17 cellular contexts compared by ENCODE assay signal in genomic region chr1:248627971-248628844, GRCh38. TPM values are rescaled to one million over a fixed set of nuclear protein-coding genes. Genes with fewer than 3 reads are reported as not detected.
DNase-seq lines count a peak whose midpoint lies in the region; ATAC-seq and TF ChIP-seq lines count a peak whose summit lies in the region.
"Had no signal": no experiment of that assay in that cellular context is flagged by ENCODE, and none has a peak within 500 bp of the region (broad histone marks: within the 10 kb centered on the region; RNA-seq: fewer than 3 reads in every experiment).

No MANE protein-coding gene starts in this region.

- H3K4me1 ChIP-seq in prostate gland (replicated peaks), result no peaks in the 10 kb centered on the region
- no peaks in the 10 kb centered on the region for H3K4me1 ChIP-seq in PC-3 (ENCODE audit: insufficient read depth, low read length)
- no peaks in the 10 kb centered on the region for H3K4me1 ChIP-seq in CD4-positive, alpha-beta memory T cell (ENCODE audit: insufficient read depth, low read length)
- H3K4me1 ChIP-seq: body of pancreas, uterus had no signal

- no peaks in the 10 kb centered on the region for H3K27me3 Mint-ChIP-seq in CD4-positive, alpha-beta memory T cell

- TF ChIP-seq CTCF in prostate gland (IDR thresholded peaks at IDR 0.05) (no peak), PC-3 (conservative IDR thresholded peaks at IDR 0.05; ENCODE audit: low read depth, low read length) (no peak)

- H3K36me3 ChIP-seq in prostate gland (no peaks in the 10 kb centered on the region), PC-3 (ENCODE audit: low read depth, low read length) (no peaks in the 10 kb centered on the region)
- no peaks in the 10 kb centered on the region for H3K36me3 ChIP-seq in CD4-positive, alpha-beta memory T cell (ENCODE audit: insufficient read depth, low read length)
- H3K36me3 ChIP-seq: BLaER1 treated with 17β-estradiol and CSF1 and Interleukin-3, amounts not matched to agents 10 nM and 100 nM; uterus had no signal

- CTCF ChIA-PET in PC-3 (lab: Charles Lee), result no interaction called here
- CTCF ChIA-PET in CD4-positive, alpha-beta memory T cell (lab: Charles Lee; ENCODE audit: partially characterized antibody), result no interaction called here

- no peak overlapping the region for H2AFZ ChIP-seq in PC-3 (ENCODE audit: low read length)

- no peaks in the 10 kb centered on the region for H4K20me1 ChIP-seq in PC-3 (ENCODE audit: low read length)
- H4K20me1 ChIP-seq: BLaER1 treated with 17β-estradiol and CSF1 and Interleukin-3, amounts not matched to agents 10 nM and 100 nM had no signal

- H3K79me2 ChIP-seq in PC-3 (ENCODE audit: low read length), result no peaks in the 10 kb centered on the region

- no peaks in the 10 kb centered on the region for H3K27me3 ChIP-seq in prostate gland (replicated peaks; ENCODE audit: insufficient read depth)
- H3K27me3 ChIP-seq in PC-3 (ENCODE audit: low read length), result 0 out of 2 replicates have a peak, but pooled peaks cover 12% of the 10 kb centered on the region
- no peaks in the 10 kb centered on the region for H3K27me3 ChIP-seq in CD4-positive, alpha-beta memory T cell (ENCODE audit: insufficient read depth, low read length)
- H3K27me3 ChIP-seq: BLaER1 treated with 17β-estradiol and CSF1 and Interleukin-3, amounts not matched to agents 10 nM and 100 nM; body of pancreas; uterus had no signal

- intact Hi-C loops in prostate gland (cut with DNase I) (loop anchor here (5.0 kb wide), 1 partner anchor 64 kb away; no protein-coding TSS in a partner anchor), PC-3 (cut with micrococcal nuclease) (no loop called here)
- intact Hi-C loops in CD4-positive, alpha-beta memory T cell (cut with micrococcal nuclease), result no loop called here

- H3K9me2 ChIP-seq in PC-3 (replicated peaks; ENCODE audit: low read length), result no peaks in the 10 kb centered on the region

- H3K9me3 ChIP-seq in prostate gland, result no peaks in the 10 kb centered on the region
- no peaks in the 10 kb centered on the region for H3K9me3 ChIP-seq in PC-3 (ENCODE audit: low read length)
- H3K9me3 ChIP-seq in CD4-positive, alpha-beta memory T cell (ENCODE audit: control insufficient read depth in 1 of 2, low read length in 2 of 2), result no peaks in the 10 kb centered on the region
- H3K9me3 ChIP-seq: BLaER1 treated with 17β-estradiol and CSF1 and Interleukin-3, amounts not matched to agents 10 nM and 100 nM; body of pancreas; uterus had no signal

- no peak overlapping the region for H3K4me3 Mint-ChIP-seq in CD4-positive, alpha-beta memory T cell
- H3K4me3 Mint-ChIP-seq: effector memory CD8-positive, alpha-beta T cell; neural crest cell had no signal

- POLR2A ChIA-PET in PC-3 (lab: Charles Lee; ENCODE audit: unreplicated experiment), result no interaction called here
- POLR2A ChIA-PET in CD4-positive, alpha-beta memory T cell (lab: Charles Lee; ENCODE audit: partially characterized antibody), result no interaction called here

- TF ChIP-seq POLR2A in prostate gland (IDR thresholded peaks at IDR 0.05), result no peak

- H3K9ac ChIP-seq in PC-3 (ENCODE audit: low read length), result no peak overlapping the region
- H3K9ac ChIP-seq: BLaER1 treated with 17β-estradiol and CSF1 and Interleukin-3, amounts not matched to agents 10 nM and 100 nM had no signal

- no peaks in the 10 kb centered on the region for H3F3A ChIP-seq in PC-3 (ENCODE audit: low read length, unreplicated experiment)

- no peak overlapping the region for H3K4me2 ChIP-seq in PC-3 (ENCODE audit: low read length)
- H3K4me2 ChIP-seq: BLaER1 treated with 17β-estradiol and CSF1 and Interleukin-3, amounts not matched to agents 10 nM and 100 nM had no signal

- H3K4me3 ChIP-seq in prostate gland (no peak overlapping the region), PC-3 (ENCODE audit: low read length) (no peak overlapping the region)
- H3K4me3 ChIP-seq in CD4-positive, alpha-beta memory T cell (ENCODE audit: low read length in 2 of 2), result no peak overlapping the region
- H3K4me3 ChIP-seq: BLaER1 treated with 17β-estradiol and CSF1 and Interleukin-3, amounts not matched to agents 10 nM and 100 nM; body of pancreas; K562; uterus had no signal

- H3K9me3 Mint-ChIP-seq in CD4-positive, alpha-beta memory T cell, result peaks cover 0 to 1% (median 0%) of the 10 kb centered on the region in 8 donors
- H3K9me3 Mint-ChIP-seq: effector memory CD8-positive, alpha-beta T cell had no signal

- no TSS peak for BruUV-seq in PC-3 (replicated peaks; lab: Mats Ljungman, UMichigan)

- no peak overlapping the region for H3K27ac Mint-ChIP-seq in CD4-positive, alpha-beta memory T cell
- H3K27ac Mint-ChIP-seq: effector memory CD8-positive, alpha-beta T cell had no signal

- WGBS in prostate gland, result 75% methylated on average over 8 of the region's 9 CpGs

- no peaks in the 10 kb centered on the region for H3K36me3 Mint-ChIP-seq in CD4-positive, alpha-beta memory T cell

- H3K27ac ChIP-seq in prostate gland (no peak overlapping the region), PC-3 (ENCODE audit: low read length) (no peak overlapping the region)
- H3K27ac ChIP-seq in CD4-positive, alpha-beta memory T cell (ENCODE audit: low read depth, low read length), result no peak overlapping the region
- H3K27ac ChIP-seq: BLaER1 treated with 17β-estradiol and CSF1 and Interleukin-3, amounts not matched to agents 10 nM and 100 nM; body of pancreas; uterus had no signal

- DNase-seq in prostate gland (ENCODE audit: low spot score) (no peak), PC-3 (no peak)
- no peak for DNase-seq in CD4-positive, alpha-beta memory T cell
- DNase-seq: activated effector memory CD4-positive, alpha-beta T cell treated with anti-CD3 and anti-CD28 coated beads, Interleukin-2, amount 50 U/mL, for 16 hours; body of pancreas; effector memory CD8-positive, alpha-beta T cell; GOT3; NCI-H1930; uterus had no signal

- ATAC-seq in GM18502 (IDR thresholded peaks at IDR 0.05; ENCODE audit: poor library complexity, unreplicated experiment) (peak; percentile 99), GM19467 (IDR thresholded peaks at IDR 0.05; ENCODE audit: unreplicated experiment) (peak; percentile 90), HG02884 (IDR thresholded peaks at IDR 0.05; ENCODE audit: unreplicated experiment) (peak; percentile 59), HG03558 (IDR thresholded peaks at IDR 0.05; ENCODE audit: extremely low read depth, unreplicated experiment) (peak; percentile 65), GM19328 (IDR thresholded peaks at IDR 0.05; ENCODE audit: unreplicated experiment) (no peak), PC-3 (no peak)
- ATAC-seq: body of pancreas; effector memory CD8-positive, alpha-beta T cell; K562 had no signal

- H3K4me1 Mint-ChIP-seq in CD4-positive, alpha-beta memory T cell, result no peaks in the 10 kb centered on the region
- H3K4me1 Mint-ChIP-seq: neural crest cell had no signal

RNA-seq across cellular contexts. Expression of gene OR2T11, which starts 6.7 kb away (rescaled TPM):
- total RNA-seq in prostate gland, result not detected
- not detected in 2 replicates for total RNA-seq in PC-3 (2014; rRNA removed)
- total RNA-seq in CD4-positive, alpha-beta memory T cell, result not detected
- polyA plus RNA-seq in CD4-positive, alpha-beta memory T cell, result not detected
- total RNA-seq: K562, neural crest cell, uterus had no signal
- polyA plus RNA-seq: K562 had no signal

RNA-seq across cellular contexts. Expression of gene OR2T35, which starts 16.9 kb away (rescaled TPM):
- total RNA-seq in prostate gland (not detected), PC-3 (2014; rRNA removed) (not detected in 2 replicates)
- not detected for total RNA-seq in CD4-positive, alpha-beta memory T cell
- not detected for polyA plus RNA-seq in CD4-positive, alpha-beta memory T cell
- total RNA-seq: body of pancreas, K562, neural crest cell, uterus had no signal
- polyA plus RNA-seq: K562 had no signal

RNA-seq across cellular contexts. Expression of gene OR2T27, which starts 27.1 kb away (rescaled TPM):
- total RNA-seq in prostate gland (not detected), PC-3 (2014; rRNA removed) (not detected in 2 replicates)
- total RNA-seq in CD4-positive, alpha-beta memory T cell, result not detected
- polyA plus RNA-seq in CD4-positive, alpha-beta memory T cell, result not detected
- total RNA-seq: body of pancreas, K562, neural crest cell, uterus had no signal
- polyA plus RNA-seq: K562 had no signal

RNA-seq across cellular contexts. Expression of gene OR2T10, which starts 30.7 kb away (rescaled TPM):
- not detected for total RNA-seq in prostate gland
- not detected in 2 replicates for total RNA-seq in PC-3 (2014; rRNA removed)
- not detected for total RNA-seq in CD4-positive, alpha-beta memory T cell
- polyA plus RNA-seq in CD4-positive, alpha-beta memory T cell, result not detected
- total RNA-seq: body of pancreas, K562, neural crest cell, uterus had no signal
- polyA plus RNA-seq: K562 had no signal

RNA-seq across cellular contexts. Expression of gene OR2T34, which starts 53.7 kb away (rescaled TPM):
- total RNA-seq in prostate gland (not detected), PC-3 (2014; rRNA removed) (not detected in 2 replicates)
- total RNA-seq in CD4-positive, alpha-beta memory T cell, result not detected
- polyA plus RNA-seq in CD4-positive, alpha-beta memory T cell, result under 1 TPM in 1 of 2 donors, not detected in 1; 0.32 TPM
- total RNA-seq: body of pancreas, K562, neural crest cell, uterus had no signal
- polyA plus RNA-seq: K562 had no signal

Comparison
In these comparisons a context has a peak if more than half of its experiments do, and no peak if none do; other contexts are left out.
1. ATAC-seq: peak in GM18502 (single experiment), GM19467 (single experiment), HG02884 (single experiment) and HG03558 (single experiment); none in GM19328 (single experiment) and PC-3 (single experiment).